ENCODE assay signal across 18 cellular contexts in genomic region chr3:116253511-116253910, GRCh38.
DNase-seq lines count a peak whose midpoint lies in the region; ATAC-seq and TF ChIP-seq lines count a peak whose summit lies in the region.
"Had no signal": no experiment of that assay in that cellular context is flagged by ENCODE, and none has a peak within 500 bp of the region (broad histone marks: within the 10 kb centered on the region; RNA-seq: fewer than 3 reads in every experiment).

No MANE protein-coding gene starts in this region.

- in situ Hi-C loops in Caki2 (cut with HindIII; ENCODE audit: low pct_unique_long_range_greater_than_20kb, low sequenced_read_pairs) (no loop called here), KBM-7 (cut with MboI; ENCODE audit: low pct_unique_long_range_greater_than_20kb, low sequenced_read_pairs) (no loop called here)

- no peak for TF ChIP-seq CTCF in endodermal cell (conservative IDR thresholded peaks at IDR 0.05)
- TF ChIP-seq CTCF in lower lobe of right lung (IDR thresholded peaks at IDR 0.05) = no peak

- H3K4me3 ChIP-seq in endodermal cell (ENCODE audit: low read length) = no peak overlapping the region
- H3K4me3 ChIP-seq in lower lobe of right lung = no peak overlapping the region
- H3K4me3 ChIP-seq: BLaER1 treated with 17β-estradiol and CSF1 and Interleukin-3, amounts not matched to agents 10 nM and 100 nM; SJCRH30 had no signal

- DNase-seq in Caki2 (ENCODE audit: low read depth) = peak; percentile 54
- DNase-seq in NCI-H460 (ENCODE audit: extremely low read depth, low read depth) = peak; percentile 0
- DNase-seq in endodermal cell = no peak
- no peak for DNase-seq in lower lobe of right lung
- DNase-seq in COR-L47 (lab: John Stamatoyannopoulos, UW) = no peak
- no peak for DNase-seq in KBM-7
- no peak for DNase-seq in mucosa of gallbladder (ENCODE audit: low spot score)
- DNase-seq in activated CD4-positive, alpha-beta T cell treated with anti-CD3 and anti-CD28 coated beads, Interleukin-2, amount 50 U/mL, for 4 hours = no peak
- DNase-seq: DMS 273 treated with DMSO at 0.1 percent for 48 hours; H9; Karpas-422; MM.1S; NCI-H1092 treated with DMSO at 0.1 percent for 48 hours; NCI-H345; NK-92 treated with Interleukin-12 subunit alpha and Interleukin-12 subunit beta, amount 100 ng/mL, for 24 hours; SJCRH30 had no signal

- intact Hi-C loops in lower lobe of right lung (cut with DNase I) = no loop called here

- H3K9ac ChIP-seq in endodermal cell (ENCODE audit: extremely low read depth, low read length, poor library complexity, severe bottlenecking) = no peak overlapping the region
- H3K9ac ChIP-seq: BLaER1 treated with 17β-estradiol and CSF1 and Interleukin-3, amounts not matched to agents 10 nM and 100 nM had no signal

- H3K4me1 ChIP-seq in endodermal cell (ENCODE audit: control insufficient read depth, insufficient read depth, low read length) = peaks cover 4% of the 10 kb centered on the region
- no peaks in the 10 kb centered on the region for H3K4me1 ChIP-seq in lower lobe of right lung
- H3K4me1 ChIP-seq: BLaER1 treated with 17β-estradiol and CSF1 and Interleukin-3, amounts not matched to agents 10 nM and 100 nM; SJCRH30 had no signal

- H3K9me3 ChIP-seq in endodermal cell (ENCODE audit: control insufficient read depth, low read length) (no peaks in the 10 kb centered on the region), lower lobe of right lung (no peaks in the 10 kb centered on the region)
- H3K9me3 ChIP-seq: BLaER1 treated with 17β-estradiol and CSF1 and Interleukin-3, amounts not matched to agents 10 nM and 100 nM; SJCRH30 had no signal

- H3K27me3 Mint-ChIP-seq in endodermal cell (ENCODE audit: insufficient read depth) = peaks cover 20% of the 10 kb centered on the region

- H3K27ac ChIP-seq in endodermal cell (ENCODE audit: low read depth, low read length) (peak overlapping the region; percentile 27), lower lobe of right lung (peak overlapping the region; percentile 9)
- H3K27ac ChIP-seq: BLaER1 treated with 17β-estradiol and CSF1 and Interleukin-3, amounts not matched to agents 10 nM and 100 nM; RWPE1; SJCRH30 had no signal

- 50 to 72% methylated on average over 3 to 4 of the region's 4 CpGs for WGBS in endodermal cell (ENCODE audit: insufficient coverage in 1 of 2, insufficient read length in 1 of 2), 2 experiments

- ATAC-seq in lower lobe of right lung = no peak

- H3K27me3 ChIP-seq in endodermal cell (ENCODE audit: control insufficient read depth, insufficient read depth, low read length, poor library complexity, severe bottlenecking) (no peaks in the 10 kb centered on the region), lower lobe of right lung (ENCODE audit: low read depth) (no peaks in the 10 kb centered on the region)
- H3K27me3 ChIP-seq: BLaER1 treated with 17β-estradiol and CSF1 and Interleukin-3, amounts not matched to agents 10 nM and 100 nM had no signal

- no peak overlapping the region for H3K27ac Mint-ChIP-seq in endodermal cell
- H3K27ac Mint-ChIP-seq: H9 had no signal

- no peaks in the 10 kb centered on the region for H3K36me3 Mint-ChIP-seq in endodermal cell (ENCODE audit: low read depth)

- peaks cover 32% of the 10 kb centered on the region for H3K4me1 Mint-ChIP-seq in endodermal cell

- no peak overlapping the region for H3K4me3 Mint-ChIP-seq in endodermal cell
- H3K4me3 Mint-ChIP-seq: H9 had no signal

- no peaks in the 10 kb centered on the region for H3K9me3 Mint-ChIP-seq in endodermal cell
- H3K9me3 Mint-ChIP-seq: H9 had no signal

- H3K36me3 ChIP-seq in endodermal cell (ENCODE audit: control insufficient read depth, insufficient read depth, low read length) (no peaks in the 10 kb centered on the region), lower lobe of right lung (no peaks in the 10 kb centered on the region)
- H3K36me3 ChIP-seq: BLaER1 treated with 17β-estradiol and CSF1 and Interleukin-3, amounts not matched to agents 10 nM and 100 nM; SJCRH30 had no signal

Comparison
In these comparisons a context has a peak if more than half of its experiments do, and no peak if none do; other contexts are left out.
1. DNase-seq: peak in Caki2 (single experiment) and NCI-H460 (single experiment); none in endodermal cell (single experiment), lower lobe of right lung (single experiment), COR-L47 (single experiment), KBM-7 (single experiment), mucosa of gallbladder (single experiment) and activated CD4-positive, alpha-beta T cell treated with anti-CD3 and anti-CD28 coated beads, Interleukin-2, amount 50 U/mL, for 4 hours (0 of 2).